ENCODE assay signal across 8 cellular contexts in genomic region chr17:45222273-45222993, GRCh38. TPM values are rescaled to one million over a fixed set of nuclear protein-coding genes. Genes with fewer than 3 reads are reported as not detected.
DNase-seq lines count a peak whose midpoint lies in the region; ATAC-seq and TF ChIP-seq lines count a peak whose summit lies in the region.

No MANE protein-coding gene starts in this region.

- peaks cover 71% of the 10 kb centered on the region for H3K79me2 ChIP-seq in DND-41 (ENCODE audit: insufficient read depth, low read length)
- no peaks in the 10 kb centered on the region for H3K79me2 ChIP-seq in mammary epithelial cell (ENCODE audit: insufficient read depth, low read length)

- peak overlapping the region; percentile 93 for H3K9ac ChIP-seq in DND-41 (ENCODE audit: low read depth, low read length)
- no peak overlapping the region for H3K9ac ChIP-seq in mammary epithelial cell (ENCODE audit: insufficient read depth, low read length)

- no peak for TF ChIP-seq POLR2A in upper lobe of left lung (IDR thresholded peaks at IDR 0.05)

- ATAC-seq in DND-41 (ENCODE audit: insufficient read depth, low read depth) (peak; percentile 6; the same call in 1 of the 3 replicates), Panc1 (no peak), upper lobe of left lung (ENCODE audit: low FRiP score in 2 of 2) (no peak), HG03460 (IDR thresholded peaks at IDR 0.05; ENCODE audit: unreplicated experiment) (no peak)

- dilution Hi-C loops in mammary epithelial cell (cut with HindIII; ENCODE audit: low sequenced_read_pairs), result no loop called here

- peak overlapping the region; percentile 69 to 73 for H3K4me3 ChIP-seq in DND-41 (ENCODE audit: low read depth in 1 of 2, low read length in 2 of 2)
- peak overlapping the region; percentile 51 to 67 for H3K4me3 ChIP-seq in Panc1 (ENCODE audit: low read depth in 2 of 2, low read length in 2 of 2)
- H3K4me3 ChIP-seq in mammary epithelial cell (replicated peaks in 1 of 3; ENCODE audit: insufficient read depth in 1 of 3, low read depth in 2 of 3, low read length in 3 of 3), result peak overlapping the region; percentile 28 to 58 (median 54)
- H3K4me3 ChIP-seq in mononuclear cell (ENCODE audit: low read length), result peak overlapping the region; percentile 96
- H3K4me3 ChIP-seq in upper lobe of left lung, result peak overlapping the region; percentile 24 to 71 (median 62)

- CTCF ChIA-PET in Panc1 (lab: Charles Lee) (no interaction called here), mammary epithelial cell (lab: Charles Lee; ENCODE audit: low non-redundant PET) (no interaction called here)

- H3K4me1 ChIP-seq in DND-41 (ENCODE audit: insufficient read depth, low read length) (peaks cover 74% of the 10 kb centered on the region), Panc1 (ENCODE audit: control insufficient read depth, insufficient read depth, low read length) (peaks cover 39% of the 10 kb centered on the region), mammary epithelial cell (ENCODE audit: insufficient read depth, low read length) (peaks cover 32% of the 10 kb centered on the region), mononuclear cell (ENCODE audit: insufficient read depth, low read length) (peaks cover 63% of the 10 kb centered on the region), upper lobe of left lung (peaks cover 14 to 57% (median 22%) of the 10 kb centered on the region in 4 donors)

- H3K9me3 ChIP-seq in DND-41 (ENCODE audit: insufficient read depth, low read length, severe bottlenecking) (no peaks in the 10 kb centered on the region), Panc1 (ENCODE audit: control insufficient read depth, insufficient read depth, low read depth, low read length) (no peaks in the 10 kb centered on the region), mammary epithelial cell (replicated peaks; ENCODE audit: insufficient read depth, low read length) (no peaks in the 10 kb centered on the region), mononuclear cell (ENCODE audit: low read depth, low read length) (no peaks in the 10 kb centered on the region), upper lobe of left lung (no peaks in the 10 kb centered on the region)

- BruUV-seq in Panc1 (replicated peaks; lab: Mats Ljungman, UMichigan), result no TSS peak
- no TSS peak for BruUV-seq in mammary epithelial cell (replicated peaks; lab: Mats Ljungman, UMichigan)

- H3K27me3 ChIP-seq in DND-41 (ENCODE audit: insufficient read depth, low read length, poor library complexity) (no peaks in the 10 kb centered on the region), Panc1 (ENCODE audit: control insufficient read depth, insufficient read depth, low read length) (no peaks in the 10 kb centered on the region), mammary epithelial cell (ENCODE audit: insufficient read depth, low read length) (no peaks in the 10 kb centered on the region), mononuclear cell (ENCODE audit: insufficient read depth, low read length) (no peaks in the 10 kb centered on the region), upper lobe of left lung (peaks cover 0 to 6% (median 0%) of the 10 kb centered on the region in 4 donors)

- POLR2A ChIA-PET in Panc1 (lab: Charles Lee), result no interaction called here

- H2AFZ ChIP-seq in DND-41 (ENCODE audit: low read depth, low read length), result 0 out of 2 replicates have a peak overlapping the region, but pooled peaks have one; percentile 17
- H2AFZ ChIP-seq in mammary epithelial cell (ENCODE audit: low read depth, low read length), result peak overlapping the region; percentile 80

- TF ChIP-seq CTCF in DND-41 (IDR thresholded peaks at IDR 0.05; ENCODE audit: borderline replicate concordance, extremely low read depth, low read length, poor library complexity, severe bottlenecking), result no peak
- no peak for TF ChIP-seq CTCF in Panc1 (IDR thresholded peaks at IDR 0.05)
- no peak for TF ChIP-seq CTCF in mammary epithelial cell (conservative IDR thresholded peaks at IDR 0.05 in 1 of 2, IDR thresholded peaks at IDR 0.05 in 1 of 2; ENCODE audit: extremely low read depth in 1 of 2, insufficient read depth in 1 of 2, low read depth in 1 of 2, low read length in 2 of 2)
- no peak for TF ChIP-seq CTCF in upper lobe of left lung (IDR thresholded peaks at IDR 0.05)

- H4K20me1 ChIP-seq in DND-41 (ENCODE audit: insufficient read depth, low read length) (peaks cover 5% of the 10 kb centered on the region; the same call in 1 of the 2 replicates), mammary epithelial cell (ENCODE audit: insufficient read depth, low read length) (no peaks in the 10 kb centered on the region)

- intact Hi-C loops in Panc1 (cut with micrococcal nuclease; ENCODE audit: unreplicated experiment), result no loop called here
- intact Hi-C loops in mammary epithelial cell (cut with micrococcal nuclease), result no loop called here

- in situ Hi-C loops in Panc1 (cut with HindIII; ENCODE audit: low pct_unique_long_range_greater_than_20kb, low sequenced_read_pairs), result no loop called here
- in situ Hi-C loops in mammary epithelial cell (cut with MboI; ENCODE audit: low sequenced_read_pairs in 2 of 2), result loop anchor here (5.0 to 25.0 kb wide), 2 partner anchors 165 to 640 kb away; no protein-coding TSS in a partner anchor

- DNase-seq in DND-41 (peak; percentile 68), Panc1 (ENCODE audit: low read depth, low spot score) (no peak), mammary epithelial cell (no peak), upper lobe of left lung (no peak), NCI-H1105 (lab: John Stamatoyannopoulos, UW) (no peak), cerebellar nuclear complex (lab: John Stamatoyannopoulos, UW) (no peak)

- H3K4me2 ChIP-seq in DND-41 (ENCODE audit: insufficient read depth, low read length) (peak overlapping the region; percentile 86), mammary epithelial cell (ENCODE audit: insufficient read depth, low read depth, low read length) (peak overlapping the region; percentile 85)

- H3K36me3 ChIP-seq in DND-41 (ENCODE audit: insufficient read depth, low read length) (peaks cover 14% of the 10 kb centered on the region; the same call in 1 of the 2 replicates), Panc1 (ENCODE audit: control insufficient read depth, insufficient read depth, low read length) (no peaks in the 10 kb centered on the region), mammary epithelial cell (ENCODE audit: insufficient read depth, low read length) (no peaks in the 10 kb centered on the region), upper lobe of left lung (no peaks in the 10 kb centered on the region)

- H3K27ac ChIP-seq in DND-41 (ENCODE audit: low read length), result peak overlapping the region; percentile 95
- peak overlapping the region; percentile 96 for H3K27ac ChIP-seq in Panc1 (ENCODE audit: low read length)
- H3K27ac ChIP-seq in mammary epithelial cell (ENCODE audit: insufficient read depth, low read depth, low read length), result no peak overlapping the region
- peak overlapping the region; percentile 65 to 93 (median 86) for H3K27ac ChIP-seq in upper lobe of left lung

- no peak for TF ChIP-seq EP300 in upper lobe of left lung (IDR thresholded peaks at IDR 0.05)

- 56% methylated on average over 8 of the region's 37 CpGs for WGBS in mammary epithelial cell (ENCODE audit: low coverage, missing lambda C conversion rate)
- whole genome bisulfite sequencing in upper lobe of left lung, 2 donors, result 11 to 24% methylated on average over 20 to 21 of the region's 37 CpGs

RNA-seq across cellular contexts. Expression of gene FMNL1, which starts 0.7 kb away (rescaled TPM):
- total RNA-seq in Panc1 (2021; ENCODE audit: unreplicated experiment) (20.0 TPM), mammary epithelial cell (1 to 10 TPM; 1.5 to 3.5 TPM), mononuclear cell (202 TPM), upper lobe of left lung (100 to 1,000 TPM in 3 of 6 donors, 10 to 100 TPM in 3; 42.9 to 119 (median 98.3) TPM)
- polyA plus RNA-seq in Panc1 (2012; ENCODE audit: insufficient read length), result 23.8 TPM
- polyA plus RNA-seq in mammary epithelial cell, result 2.0 TPM
- 8.4 TPM for polyA minus RNA-seq in mammary epithelial cell

RNA-seq across cellular contexts. Expression of gene SPATA32, which starts 39.5 kb away (rescaled TPM):
- 0.26 TPM for total RNA-seq in Panc1 (2021; ENCODE audit: unreplicated experiment)
- polyA plus RNA-seq in Panc1 (2012; ENCODE audit: insufficient read length), result 0.17 TPM
- total RNA-seq in mammary epithelial cell, result under 1 TPM in 1 of 2 donors, not detected in 1; 0.21 TPM
- not detected for polyA plus RNA-seq in mammary epithelial cell
- not detected for polyA minus RNA-seq in mammary epithelial cell
- 0.10 TPM for total RNA-seq in mononuclear cell
- under 1 TPM in 1 of 6 donors, not detected in 5; 0.20 TPM for total RNA-seq in upper lobe of left lung
